Comparison of ENCODE assay signal across 8 cellular contexts in genomic region chr1:67532452-67533216, GRCh38.
DNase-seq lines count a peak whose midpoint lies in the region; ATAC-seq and FAIRE-seq lines count a peak whose summit lies in the region.

No MANE protein-coding gene starts in this region.

- H3K4me1 ChIP-seq in mesenchymal stem cell (ENCODE audit: control insufficient read depth, insufficient read depth, low read depth, low read length) = peaks cover 4% of the 10 kb centered on the region

- DNase-seq in ELF-1 (ENCODE audit: low read depth, low spot score) (peak; percentile 48), MG63 (peak; percentile 56), RPMI7951 (ENCODE audit: low read depth) (peak; percentile 81), mesenchymal stem cell (peak; percentile 81), NCI-H774 (lab: John Stamatoyannopoulos, UW) (no peak)
- no peak for DNase-seq in stimulated activated CD4-positive, alpha-beta T cell treated with anti-CD3 and anti-CD28 coated beads, Interleukin-2, amount 100 ng/mL, for 24 hours

- no peak overlapping the region for H3K4ac ChIP-seq in mesenchymal stem cell (ENCODE audit: low read depth in 1 of 2, low read length in 2 of 2)

- H3K9me3 ChIP-seq in MG63 (no peaks in the 10 kb centered on the region), mesenchymal stem cell (ENCODE audit: control insufficient read depth, low read length) (no peaks in the 10 kb centered on the region)

- H3K23ac ChIP-seq in mesenchymal stem cell (ENCODE audit: low read length in 2 of 2) = no peak overlapping the region

- no peak overlapping the region for H3K4me2 ChIP-seq in mesenchymal stem cell (ENCODE audit: low read length, poor library complexity, severe bottlenecking)

- peak; percentile 37 for FAIRE-seq in endometrium (lab: Jason Lieb, UNC)

- no peak overlapping the region for H2AK5ac ChIP-seq in mesenchymal stem cell (ENCODE audit: low read length, severe bottlenecking)

- no peak overlapping the region for H2BK15ac ChIP-seq in mesenchymal stem cell (ENCODE audit: low read depth, poor library complexity, severe bottlenecking)

- H3K27me3 ChIP-seq in MG63 (no peaks in the 10 kb centered on the region), mesenchymal stem cell (ENCODE audit: control insufficient read depth in 1 of 2, insufficient read depth in 1 of 2, low read length in 2 of 2) (no peaks in the 10 kb centered on the region)

- H3K9ac ChIP-seq in mesenchymal stem cell (ENCODE audit: low read length) = no peak overlapping the region

- no peak overlapping the region for H3K18ac ChIP-seq in mesenchymal stem cell (ENCODE audit: low read depth in 1 of 2, low read length in 2 of 2)

- peak; percentile 57 for ATAC-seq in GM21825 (IDR thresholded peaks at IDR 0.05; ENCODE audit: unreplicated experiment)

- H3K27ac ChIP-seq in mesenchymal stem cell (ENCODE audit: low read length, poor library complexity, severe bottlenecking) = no peak overlapping the region

- no peak overlapping the region for H4K91ac ChIP-seq in mesenchymal stem cell (ENCODE audit: low read length)

- H3K14ac ChIP-seq in mesenchymal stem cell (ENCODE audit: low read length in 2 of 2) = no peak overlapping the region

- WGBS in mesenchymal stem cell = 70% methylated on average over 7 of the region's 7 CpGs

- H3K79me1 ChIP-seq in mesenchymal stem cell (replicated peaks; ENCODE audit: low read length, poor library complexity, severe bottlenecking) = no peaks in the 10 kb centered on the region

- H2BK5ac ChIP-seq in mesenchymal stem cell (ENCODE audit: low read depth, low read length, poor library complexity, severe bottlenecking) = no peak overlapping the region

- H4K8ac ChIP-seq in mesenchymal stem cell (ENCODE audit: low read length) = no peak overlapping the region

- H2BK12ac ChIP-seq in mesenchymal stem cell (ENCODE audit: low read length in 2 of 2) = no peak overlapping the region

- no peak overlapping the region for H2BK120ac ChIP-seq in mesenchymal stem cell (ENCODE audit: low read depth, low read length)

- H3K4me3 ChIP-seq in MG63 = no peak overlapping the region
- no peak overlapping the region for H3K4me3 ChIP-seq in mesenchymal stem cell (ENCODE audit: insufficient read depth in 1 of 2, low read depth in 1 of 2, low read length in 2 of 2)

- H3K36me3 ChIP-seq in MG63 = no peaks in the 10 kb centered on the region
- no peaks in the 10 kb centered on the region for H3K36me3 ChIP-seq in mesenchymal stem cell (ENCODE audit: control insufficient read depth in 1 of 2, insufficient read depth in 2 of 2, low read depth in 1 of 2, low read length in 2 of 2)

- no peak overlapping the region for H2AFZ ChIP-seq in mesenchymal stem cell (ENCODE audit: low read depth, low read length)

Comparison
In these comparisons a context has a peak if more than half of its experiments do, and no peak if none do; other contexts are left out.
1. DNase-seq: peak in ELF-1 (single experiment), MG63 (single experiment), RPMI7951 (single experiment) and mesenchymal stem cell (single experiment); none in NCI-H774 (single experiment) and stimulated activated CD4-positive, alpha-beta T cell treated with anti-CD3 and anti-CD28 coated beads, Interleukin-2, amount 100 ng/mL, for 24 hours (0 of 2).